ENCODE assay signal across 1 cellular context in the genomic region with DNA sequence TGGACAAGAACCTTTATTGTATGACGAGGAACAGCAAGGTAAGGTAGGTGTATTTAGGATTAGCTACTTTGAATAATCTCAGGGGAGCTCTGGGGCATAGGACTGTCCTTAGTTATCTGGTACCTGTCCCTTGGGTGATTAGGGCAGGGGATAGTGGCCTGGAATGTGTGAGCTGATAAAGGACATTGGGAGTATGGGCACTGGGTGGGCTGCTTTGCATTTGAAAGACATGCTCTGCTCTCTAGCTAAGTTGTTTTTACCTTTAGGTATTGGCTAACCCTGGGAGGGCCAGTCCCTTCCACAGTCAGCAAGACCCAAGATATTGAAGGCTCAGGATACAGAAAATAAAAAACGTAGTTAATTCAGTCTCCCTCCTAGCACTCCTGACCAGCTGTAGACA.
TF ChIP-seq lines count a peak whose summit lies in the region.

No MANE protein-coding gene starts in this region.

TF ChIP-seq in GM23338, 12 proteins besides CTCF, POLR2A, EP300 and RAD21 (continued from another document):
- TF ChIP-seq ZNF462 (CRISPR knock-in tag; IDR thresholded peaks at IDR 0.05) (no peak), EZH2phosphoT487 (IDR thresholded peaks at IDR 0.05; ENCODE audit: unreplicated experiment) (no peak), ZNF114 (CRISPR knock-in tag; IDR thresholded peaks at IDR 0.05) (no peak), NANOG (IDR thresholded peaks at IDR 0.05; ENCODE audit: borderline replicate concordance) (no peak), STAT1 (IDR thresholded peaks at IDR 0.05; ENCODE audit: unreplicated experiment) (no peak)
- TF ChIP-seq, protein P1, sequence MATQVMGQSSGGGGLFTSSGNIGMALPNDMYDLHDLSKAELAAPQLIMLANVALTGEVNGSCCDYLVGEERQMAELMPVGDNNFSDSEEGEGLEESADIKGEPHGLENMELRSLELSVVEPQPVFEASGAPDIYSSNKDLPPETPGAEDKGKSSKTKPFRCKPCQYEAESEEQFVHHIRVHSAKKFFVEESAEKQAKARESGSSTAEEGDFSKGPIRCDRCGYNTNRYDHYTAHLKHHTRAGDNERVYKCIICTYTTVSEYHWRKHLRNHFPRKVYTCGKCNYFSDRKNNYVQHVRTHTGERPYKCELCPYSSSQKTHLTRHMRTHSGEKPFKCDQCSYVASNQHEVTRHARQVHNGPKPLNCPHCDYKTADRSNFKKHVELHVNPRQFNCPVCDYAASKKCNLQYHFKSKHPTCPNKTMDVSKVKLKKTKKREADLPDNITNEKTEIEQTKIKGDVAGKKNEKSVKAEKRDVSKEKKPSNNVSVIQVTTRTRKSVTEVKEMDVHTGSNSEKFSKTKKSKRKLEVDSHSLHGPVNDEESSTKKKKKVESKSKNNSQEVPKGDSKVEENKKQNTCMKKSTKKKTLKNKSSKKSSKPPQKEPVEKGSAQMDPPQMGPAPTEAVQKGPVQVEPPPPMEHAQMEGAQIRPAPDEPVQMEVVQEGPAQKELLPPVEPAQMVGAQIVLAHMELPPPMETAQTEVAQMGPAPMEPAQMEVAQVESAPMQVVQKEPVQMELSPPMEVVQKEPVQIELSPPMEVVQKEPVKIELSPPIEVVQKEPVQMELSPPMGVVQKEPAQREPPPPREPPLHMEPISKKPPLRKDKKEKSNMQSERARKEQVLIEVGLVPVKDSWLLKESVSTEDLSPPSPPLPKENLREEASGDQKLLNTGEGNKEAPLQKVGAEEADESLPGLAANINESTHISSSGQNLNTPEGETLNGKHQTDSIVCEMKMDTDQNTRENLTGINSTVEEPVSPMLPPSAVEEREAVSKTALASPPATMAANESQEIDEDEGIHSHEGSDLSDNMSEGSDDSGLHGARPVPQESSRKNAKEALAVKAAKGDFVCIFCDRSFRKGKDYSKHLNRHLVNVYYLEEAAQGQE (IDR thresholded peaks at IDR 0.05; ENCODE audit: unreplicated experiment), result no peak
